ENCODE assay signal across 9 cellular contexts in genomic region chr12:29759950-29760349, GRCh38.
"Had no signal": no experiment of that assay in that cellular context is flagged by ENCODE, and none has a peak within 500 bp of the region (broad histone marks: within the 10 kb centered on the region; RNA-seq: fewer than 3 reads in every experiment).

No MANE protein-coding gene starts in this region.

- H2AFZ ChIP-seq: GM23338 had no signal

- FAIRE-seq: H1, H54, HTR-8/SVneo, K562 had no signal

- DNase-seq: H9, HCEC 1CT, IMR-90, KG1 had no signal

- H3K4me3 ChIP-seq: GM23338, K562 had no signal

- H3K4me2 ChIP-seq: GM23338 had no signal
